In the genomic region with DNA sequence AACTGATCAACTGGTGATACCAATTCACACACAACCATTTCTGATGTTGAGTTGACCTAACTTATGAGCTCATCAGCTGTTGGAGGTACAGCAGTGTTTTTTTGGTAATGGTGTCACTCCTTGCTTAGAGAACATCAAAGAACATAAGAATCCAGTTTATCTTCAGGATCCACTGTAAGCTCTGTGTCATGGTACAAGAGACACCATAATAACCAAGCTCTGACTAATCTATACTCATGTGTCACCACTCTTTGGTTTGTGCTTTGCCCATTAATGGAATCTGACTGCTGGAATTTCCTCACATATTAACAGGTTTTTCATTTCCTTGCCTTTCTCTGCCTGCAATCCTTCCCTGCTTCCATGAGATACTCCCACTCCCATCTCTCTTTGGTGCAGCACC, we compare ENCODE assay signal across 2 cellular contexts.
TF ChIP-seq lines count a peak whose summit lies in the region.

No MANE protein-coding gene starts in this region.

TF ChIP-seq in SK-N-SH treated with all-trans-retinoic acid at 6 μM for 48 hours, 23 proteins besides CTCF, POLR2A, EP300 and RAD21 (continued from another document):
- TF ChIP-seq CSRNP3 (CRISPR knock-in tag; IDR thresholded peaks at IDR 0.05) (no peak), ZNF8 (CRISPR knock-in tag; IDR thresholded peaks at IDR 0.05) (no peak), ZNF565 (CRISPR knock-in tag; conservative IDR thresholded peaks at IDR 0.05; ENCODE audit: low read depth) (no peak), ZFP3 (CRISPR knock-in tag; IDR thresholded peaks at IDR 0.05) (no peak), GLIS3 (CRISPR knock-in tag; IDR thresholded peaks at IDR 0.05) (no peak), BACH2 (CRISPR knock-in tag; IDR thresholded peaks at IDR 0.05; ENCODE audit: borderline replicate concordance) (no peak), RARB (CRISPR knock-in tag; IDR thresholded peaks at IDR 0.05) (no peak), PPARA (CRISPR knock-in tag; IDR thresholded peaks at IDR 0.05; ENCODE audit: borderline replicate concordance) (no peak), TCF4 (CRISPR knock-in tag; IDR thresholded peaks at IDR 0.05; ENCODE audit: borderline replicate concordance) (no peak), ZFP30 (CRISPR knock-in tag; IDR thresholded peaks at IDR 0.05) (no peak), ESRRG (CRISPR knock-in tag; IDR thresholded peaks at IDR 0.05) (no peak), PATZ1 (CRISPR knock-in tag; IDR thresholded peaks at IDR 0.05; ENCODE audit: borderline replicate concordance) (no peak)
- TF ChIP-seq, protein P1, sequence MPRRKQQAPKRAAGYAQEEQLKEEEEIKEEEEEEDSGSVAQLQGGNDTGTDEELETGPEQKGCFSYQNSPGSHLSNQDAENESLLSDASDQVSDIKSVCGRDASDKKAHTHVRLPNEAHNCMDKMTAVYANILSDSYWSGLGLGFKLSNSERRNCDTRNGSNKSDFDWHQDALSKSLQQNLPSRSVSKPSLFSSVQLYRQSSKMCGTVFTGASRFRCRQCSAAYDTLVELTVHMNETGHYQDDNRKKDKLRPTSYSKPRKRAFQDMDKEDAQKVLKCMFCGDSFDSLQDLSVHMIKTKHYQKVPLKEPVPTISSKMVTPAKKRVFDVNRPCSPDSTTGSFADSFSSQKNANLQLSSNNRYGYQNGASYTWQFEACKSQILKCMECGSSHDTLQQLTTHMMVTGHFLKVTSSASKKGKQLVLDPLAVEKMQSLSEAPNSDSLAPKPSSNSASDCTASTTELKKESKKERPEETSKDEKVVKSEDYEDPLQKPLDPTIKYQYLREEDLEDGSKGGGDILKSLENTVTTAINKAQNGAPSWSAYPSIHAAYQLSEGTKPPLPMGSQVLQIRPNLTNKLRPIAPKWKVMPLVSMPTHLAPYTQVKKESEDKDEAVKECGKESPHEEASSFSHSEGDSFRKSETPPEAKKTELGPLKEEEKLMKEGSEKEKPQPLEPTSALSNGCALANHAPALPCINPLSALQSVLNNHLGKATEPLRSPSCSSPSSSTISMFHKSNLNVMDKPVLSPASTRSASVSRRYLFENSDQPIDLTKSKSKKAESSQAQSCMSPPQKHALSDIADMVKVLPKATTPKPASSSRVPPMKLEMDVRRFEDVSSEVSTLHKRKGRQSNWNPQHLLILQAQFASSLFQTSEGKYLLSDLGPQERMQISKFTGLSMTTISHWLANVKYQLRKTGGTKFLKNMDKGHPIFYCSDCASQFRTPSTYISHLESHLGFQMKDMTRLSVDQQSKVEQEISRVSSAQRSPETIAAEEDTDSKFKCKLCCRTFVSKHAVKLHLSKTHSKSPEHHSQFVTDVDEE (CRISPR knock-in tag; IDR thresholded peaks at IDR 0.05), result no peak

TF ChIP-seq in SK-N-SH, 30 proteins besides CTCF, POLR2A, EP300 and RAD21 (continued from another document):
- TF ChIP-seq, protein P2, sequence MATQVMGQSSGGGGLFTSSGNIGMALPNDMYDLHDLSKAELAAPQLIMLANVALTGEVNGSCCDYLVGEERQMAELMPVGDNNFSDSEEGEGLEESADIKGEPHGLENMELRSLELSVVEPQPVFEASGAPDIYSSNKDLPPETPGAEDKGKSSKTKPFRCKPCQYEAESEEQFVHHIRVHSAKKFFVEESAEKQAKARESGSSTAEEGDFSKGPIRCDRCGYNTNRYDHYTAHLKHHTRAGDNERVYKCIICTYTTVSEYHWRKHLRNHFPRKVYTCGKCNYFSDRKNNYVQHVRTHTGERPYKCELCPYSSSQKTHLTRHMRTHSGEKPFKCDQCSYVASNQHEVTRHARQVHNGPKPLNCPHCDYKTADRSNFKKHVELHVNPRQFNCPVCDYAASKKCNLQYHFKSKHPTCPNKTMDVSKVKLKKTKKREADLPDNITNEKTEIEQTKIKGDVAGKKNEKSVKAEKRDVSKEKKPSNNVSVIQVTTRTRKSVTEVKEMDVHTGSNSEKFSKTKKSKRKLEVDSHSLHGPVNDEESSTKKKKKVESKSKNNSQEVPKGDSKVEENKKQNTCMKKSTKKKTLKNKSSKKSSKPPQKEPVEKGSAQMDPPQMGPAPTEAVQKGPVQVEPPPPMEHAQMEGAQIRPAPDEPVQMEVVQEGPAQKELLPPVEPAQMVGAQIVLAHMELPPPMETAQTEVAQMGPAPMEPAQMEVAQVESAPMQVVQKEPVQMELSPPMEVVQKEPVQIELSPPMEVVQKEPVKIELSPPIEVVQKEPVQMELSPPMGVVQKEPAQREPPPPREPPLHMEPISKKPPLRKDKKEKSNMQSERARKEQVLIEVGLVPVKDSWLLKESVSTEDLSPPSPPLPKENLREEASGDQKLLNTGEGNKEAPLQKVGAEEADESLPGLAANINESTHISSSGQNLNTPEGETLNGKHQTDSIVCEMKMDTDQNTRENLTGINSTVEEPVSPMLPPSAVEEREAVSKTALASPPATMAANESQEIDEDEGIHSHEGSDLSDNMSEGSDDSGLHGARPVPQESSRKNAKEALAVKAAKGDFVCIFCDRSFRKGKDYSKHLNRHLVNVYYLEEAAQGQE (IDR thresholded peaks at IDR 0.05; ENCODE audit: low read depth, low read length), result no peak
- TF ChIP-seq EZH2phosphoT487 (IDR thresholded peaks at IDR 0.05; ENCODE audit: borderline replicate concordance, low read depth) (no peak), PBX3 (IDR thresholded peaks at IDR 0.05) (no peak), POLR2AphosphoS5 (IDR thresholded peaks at IDR 0.05; ENCODE audit: low read depth, low read length) (no peak), FOXJ3 (CRISPR knock-in tag; IDR thresholded peaks at IDR 0.05) (no peak)
